11 cellular contexts compared by ENCODE assay signal in the genomic region with DNA sequence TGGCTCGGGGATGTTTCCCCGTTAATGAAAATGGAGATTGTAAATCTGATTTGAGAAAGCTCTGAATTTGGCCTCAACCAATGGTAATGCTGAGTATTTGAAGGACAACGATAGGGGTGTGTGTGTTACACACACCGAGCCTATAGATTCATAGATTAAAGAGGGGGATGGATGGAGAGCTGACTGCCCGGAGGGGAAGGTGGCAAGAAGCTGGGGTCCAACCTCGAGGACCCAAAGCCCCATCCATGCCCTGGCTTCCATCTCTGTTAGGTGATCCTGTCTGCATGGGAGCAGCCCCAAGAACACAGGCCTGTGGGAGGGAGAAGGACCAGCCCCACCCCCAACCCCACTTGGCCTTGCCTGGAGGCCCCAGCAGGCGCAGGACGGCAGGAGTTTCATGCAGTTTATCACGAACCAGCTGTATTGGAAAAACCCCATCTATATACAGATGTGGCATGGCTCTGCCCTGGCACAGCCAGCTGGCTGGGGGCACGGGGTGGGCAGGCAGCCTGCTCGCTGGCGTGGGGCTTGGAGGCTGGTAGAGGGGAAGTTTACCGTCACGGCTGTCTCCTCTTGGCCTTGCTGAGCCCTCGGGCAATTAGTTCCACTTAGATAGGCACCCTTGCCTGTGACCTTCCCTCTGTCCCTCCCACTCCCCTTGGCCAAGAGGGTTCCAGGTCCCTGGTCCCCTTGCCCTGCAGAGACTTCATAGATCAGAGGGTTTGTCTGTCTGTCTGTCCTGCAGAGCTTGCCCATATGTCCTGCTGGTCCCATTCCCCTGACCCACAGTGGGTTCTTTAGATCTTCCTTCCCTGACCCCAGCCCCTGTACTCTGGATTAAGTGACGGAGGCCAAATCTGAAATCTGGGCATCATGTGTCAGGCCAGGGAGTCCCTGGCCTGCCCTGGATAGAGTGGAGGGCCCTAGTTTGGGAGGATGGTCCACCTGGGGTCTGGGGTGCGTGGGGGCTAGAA. TPM values are rescaled to one million over a fixed set of nuclear protein-coding genes. Genes with fewer than 3 reads are reported as not detected.
DNase-seq lines count a peak whose midpoint lies in the region; ATAC-seq, FAIRE-seq and TF ChIP-seq lines count a peak whose summit lies in the region.
"Had no signal": no experiment of that assay in that cellular context is flagged by ENCODE, and none has a peak within 500 bp of the region (broad histone marks: within the 10 kb centered on the region; RNA-seq: fewer than 3 reads in every experiment).

No MANE protein-coding gene starts in this region.

- H3K9me3 ChIP-seq in BE2C (no peaks in the 10 kb centered on the region), neural progenitor cell (ENCODE audit: low read depth) (no peaks in the 10 kb centered on the region)

- no peak overlapping the region for H3K4me2 ChIP-seq in neural progenitor cell

- H4K20me1 ChIP-seq in neural progenitor cell (ENCODE audit: low read depth), result peaks cover 3% of the 10 kb centered on the region

- H3K4me3 ChIP-seq in BE2C (ENCODE audit: low read depth, low read length), result no peak overlapping the region
- peak overlapping the region; percentile 79 for H3K4me3 ChIP-seq in coronary artery
- H3K4me3 ChIP-seq in neural progenitor cell, result no peak overlapping the region

- no peak overlapping the region for H3K9ac ChIP-seq in neural progenitor cell

- peaks cover 11% of the 10 kb centered on the region for H3K27me3 Mint-ChIP-seq in neural progenitor cell (ENCODE audit: insufficient read depth, low read depth)

- H3F3A ChIP-seq in neural progenitor cell (ENCODE audit: low read depth), result no peaks in the 10 kb centered on the region

- ATAC-seq in foreskin keratinocyte, result no peak
- no peak for ATAC-seq in HG02610 (IDR thresholded peaks at IDR 0.05; ENCODE audit: unreplicated experiment)

- no peaks in the 10 kb centered on the region for H3K79me2 ChIP-seq in neural progenitor cell (ENCODE audit: low read depth)

- H3K27me3 ChIP-seq in BE2C (no peaks in the 10 kb centered on the region), neural progenitor cell (peaks cover 46% of the 10 kb centered on the region), foreskin keratinocyte (peaks cover 3% of the 10 kb centered on the region)

- DNase-seq in BE2C, result peak; percentile 75
- DNase-seq in M059J (ENCODE audit: low read depth), result peak; percentile 42
- no peak for DNase-seq in coronary artery (ENCODE audit: low spot score)
- no peak for DNase-seq in neural progenitor cell (ENCODE audit: low spot score)
- no peak for DNase-seq in urothelium cell line (ENCODE audit: low spot score)
- no peak for DNase-seq in foreskin keratinocyte
- no peak for DNase-seq in NCI-H1930 (lab: John Stamatoyannopoulos, UW)
- DNase-seq: NCI-H2171 treated with DMSO at 0.1 percent for 48 hours had no signal

- TF ChIP-seq CTCF in BE2C (IDR thresholded peaks at IDR 0.05; ENCODE audit: low read depth, low read length), result no peak
- TF ChIP-seq CTCF in coronary artery (IDR thresholded peaks at IDR 0.05), result no peak
- TF ChIP-seq CTCF in neural progenitor cell (IDR thresholded peaks at IDR 0.05), result no peak
- no peak for TF ChIP-seq CTCF in foreskin keratinocyte (conservative IDR thresholded peaks at IDR 0.05)

- no peak for FAIRE-seq in urothelium cell line (lab: Jason Lieb, UNC)
- FAIRE-seq: H54 had no signal

- H2AFZ ChIP-seq in neural progenitor cell (replicated peaks), result no peak overlapping the region

- H3K4me1 Mint-ChIP-seq in neural progenitor cell, result peaks cover 35% of the 10 kb centered on the region

- peaks cover 36% of the 10 kb centered on the region for H3K4me1 ChIP-seq in BE2C
- peaks cover 9% of the 10 kb centered on the region for H3K4me1 ChIP-seq in neural progenitor cell
- H3K4me1 ChIP-seq in foreskin keratinocyte, result no peaks in the 10 kb centered on the region

- H3K4me3 Mint-ChIP-seq in neural progenitor cell, result peak overlapping the region; percentile 67

- H3K27ac ChIP-seq in coronary artery, result peak overlapping the region; percentile 98
- H3K27ac ChIP-seq in neural progenitor cell, result no peak overlapping the region
- H3K27ac ChIP-seq in foreskin keratinocyte, result no peak overlapping the region

- H3K36me3 Mint-ChIP-seq in neural progenitor cell, result no peaks in the 10 kb centered on the region

- no peaks in the 10 kb centered on the region for H3K36me3 ChIP-seq in BE2C
- no peaks in the 10 kb centered on the region for H3K36me3 ChIP-seq in neural progenitor cell

- H3K9me3 Mint-ChIP-seq in neural progenitor cell, result no peaks in the 10 kb centered on the region

- peak overlapping the region; percentile 75 for H3K27ac Mint-ChIP-seq in neural progenitor cell

RNA-seq across cellular contexts. Expression of gene HSPB7, which starts 3.0 kb away (rescaled TPM):
- polyA plus RNA-seq in BE2C (2012; ENCODE audit: insufficient read depth, insufficient read length, low read depth), result 1.8 TPM
- 1.4 and 1.9 TPM in 2 replicates for total RNA-seq in M059J (2014; rRNA removed; shearing (Covaris generic))
- total RNA-seq in neural progenitor cell (ENCODE audit: low replicate concordance) (not detected in 2 replicates), foreskin keratinocyte (not detected in 2 replicates)
- not detected in 2 replicates for polyA plus RNA-seq in foreskin keratinocyte
- total RNA-seq: T-helper 1 cell treated with Interleukin-12 subunit alpha and Interleukin-12 subunit beta and Interleukin-4 antibody, amounts not matched to agents 30 ng/mL and 1 ng/mL, for 36 hours had no signal

RNA-seq across cellular contexts. Expression of gene CLCNKA, which starts 7.0 kb away (rescaled TPM):
- 0.52 TPM for polyA plus RNA-seq in BE2C (2012; ENCODE audit: insufficient read depth, insufficient read length, low read depth)
- total RNA-seq in M059J (2014; rRNA removed; shearing (Covaris generic)), result 0.42 TPM in 1 of 2 replicates, not detected in the other
- total RNA-seq in neural progenitor cell (ENCODE audit: low replicate concordance), result not detected in 2 replicates
- total RNA-seq in foreskin keratinocyte, result not detected in 2 replicates
- polyA plus RNA-seq in foreskin keratinocyte, result not detected in 2 replicates
- total RNA-seq: T-helper 1 cell treated with Interleukin-12 subunit alpha and Interleukin-12 subunit beta and Interleukin-4 antibody, amounts not matched to agents 30 ng/mL and 1 ng/mL, for 36 hours had no signal

RNA-seq across cellular contexts. Expression of gene SRARP, which starts 10.8 kb away (rescaled TPM):
- not detected for polyA plus RNA-seq in BE2C (2012; ENCODE audit: insufficient read depth, insufficient read length, low read depth)
- total RNA-seq in M059J (2014; rRNA removed; shearing (Covaris generic)), result not detected in 2 replicates
- total RNA-seq in neural progenitor cell (ENCODE audit: low replicate concordance) (not detected in 2 replicates), foreskin keratinocyte (not detected in 2 replicates)
- polyA plus RNA-seq in foreskin keratinocyte, result not detected in 2 replicates
- total RNA-seq: T-helper 1 cell treated with Interleukin-12 subunit alpha and Interleukin-12 subunit beta and Interleukin-4 antibody, amounts not matched to agents 30 ng/mL and 1 ng/mL, for 36 hours had no signal

RNA-seq across cellular contexts. Expression of gene CLCNKB, which starts 28.8 kb away (rescaled TPM):
- polyA plus RNA-seq in BE2C (2012; ENCODE audit: insufficient read depth, insufficient read length, low read depth), result not detected
- total RNA-seq in M059J (2014; rRNA removed; shearing (Covaris generic)), result 0.05 and 0.32 TPM in 2 replicates
- total RNA-seq in neural progenitor cell (ENCODE audit: low replicate concordance), result 0.97 and 2.7 TPM in 2 replicates
- total RNA-seq in foreskin keratinocyte, result not detected in 2 replicates
- not detected in 2 replicates for polyA plus RNA-seq in foreskin keratinocyte
- total RNA-seq: T-helper 1 cell treated with Interleukin-12 subunit alpha and Interleukin-12 subunit beta and Interleukin-4 antibody, amounts not matched to agents 30 ng/mL and 1 ng/mL, for 36 hours had no signal

RNA-seq across cellular contexts. Expression of gene ZBTB17, which starts 38.9 kb away (rescaled TPM):
- polyA plus RNA-seq in BE2C (2012; ENCODE audit: insufficient read depth, insufficient read length, low read depth), result 73.4 TPM
- 26.6 and 37.6 TPM in 2 replicates for total RNA-seq in M059J (2014; rRNA removed; shearing (Covaris generic))
- 19.5 and 34.0 TPM in 2 replicates for total RNA-seq in neural progenitor cell (ENCODE audit: low replicate concordance)
- total RNA-seq in foreskin keratinocyte, result 29.7 and 29.8 TPM in 2 replicates
- polyA plus RNA-seq in foreskin keratinocyte, result 22.0 and 26.5 TPM in 2 replicates

Comparison
In these comparisons a context has a peak if more than half of its experiments do, and no peak if none do; other contexts are left out.
1. DNase-seq: peak in BE2C (single experiment) and M059J (single experiment); none in coronary artery (single experiment), neural progenitor cell (single experiment), urothelium cell line (single experiment), foreskin keratinocyte (0 of 2) and NCI-H1930 (0 of 2).
2. H3K27ac ChIP-seq: peak in coronary artery (2 of 2); none in neural progenitor cell (single experiment) and foreskin keratinocyte (single experiment).